In the genomic region with DNA sequence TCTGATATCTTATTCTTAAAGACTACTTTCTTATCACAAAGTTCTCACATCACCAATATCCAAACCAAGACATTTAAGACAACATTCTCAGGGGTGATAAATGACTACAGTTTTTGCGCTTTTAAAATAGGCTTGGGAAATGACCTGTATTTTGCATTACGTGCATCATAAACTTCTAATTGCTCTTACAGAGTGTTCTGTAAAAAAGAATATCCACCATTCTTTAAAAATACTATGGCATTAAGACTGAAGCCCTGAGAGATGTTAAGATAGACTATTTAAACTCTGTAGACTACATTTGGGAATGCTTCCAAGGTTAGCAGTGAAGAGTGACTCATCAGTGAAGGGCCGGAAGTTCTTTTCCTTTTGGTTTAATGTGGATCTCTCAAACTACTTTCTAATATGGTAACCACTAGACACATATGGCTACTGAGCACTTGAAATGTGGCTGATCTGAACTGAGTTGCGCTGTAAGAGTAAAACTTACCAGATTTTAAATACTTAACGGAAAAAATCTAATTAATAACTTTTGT, we compare ENCODE assay signal across 16 cellular contexts.
DNase-seq lines count a peak whose midpoint lies in the region; TF ChIP-seq lines count a peak whose summit lies in the region.
"Had no signal": no experiment of that assay in that cellular context is flagged by ENCODE, and none has a peak within 500 bp of the region (broad histone marks: within the 10 kb centered on the region; RNA-seq: fewer than 3 reads in every experiment).

No MANE protein-coding gene starts in this region.

- DNase-seq in AG08396 (ENCODE audit: low spot score) (peak; percentile 6), LHCN-M2 (ENCODE audit: low read depth) (peak; percentile 62), brain microvascular endothelial cell (peak; percentile 48), kidney tubule cell (ENCODE audit: low spot score) (peak; percentile 37), NCI-H748 treated with DMSO at 0.1 percent for 48 hours (lab: John Stamatoyannopoulos, UW) (no peak), cardiac septum (ENCODE audit: low spot score) (no peak), HuH-7.5 (ENCODE audit: low spot score) (no peak)
- no peak for DNase-seq in stimulated activated naive CD4-positive, alpha-beta T cell treated with Interleukin-2 at 50 U/mL for 16 hours (lab: John Stamatoyannopoulos, UW)
- DNase-seq: activated CD8-positive, alpha-beta memory T cell treated with anti-CD3 and anti-CD28 coated beads, Interleukin-2, amount 10 ng/mL, durations not matched to agents 7 days and 5 days; effector CD8-positive, alpha-beta T cell; hippocampal formation; midbrain; NCI-H2227 treated with DMSO at 0.1 percent for 48 hours; posterior cingulate gyrus; stimulated activated CD4-positive, alpha-beta T cell treated with anti-CD3 and anti-CD28 coated beads, Interleukin-2, amount 100 ng/mL, for 24 hours had no signal

- in situ Hi-C loops in brain microvascular endothelial cell (cut with HindIII; ENCODE audit: low pct_ligation_motif_present, low sequenced_read_pairs): no loop called here

- H3K27me3 ChIP-seq in brain microvascular endothelial cell (replicated peaks): no peaks in the 10 kb centered on the region

- no peak overlapping the region for H3K27ac ChIP-seq in brain microvascular endothelial cell
- H3K27ac ChIP-seq: C4-2B had no signal

- H3K4me3 ChIP-seq in brain microvascular endothelial cell (ENCODE audit: low read depth, low read length): no peak overlapping the region

- H3K36me3 ChIP-seq in brain microvascular endothelial cell (replicated peaks): no peaks in the 10 kb centered on the region

- no peak for TF ChIP-seq CTCF in brain microvascular endothelial cell (IDR thresholded peaks at IDR 0.05; ENCODE audit: low read depth, low read length, missing control alignments)

- intact Hi-C loops in cardiac septum (cut with DNase I): no loop called here

Comparison
In these comparisons a context has a peak if more than half of its experiments do, and no peak if none do; other contexts are left out.
1. DNase-seq: peak in AG08396 (single experiment), LHCN-M2 (single experiment), brain microvascular endothelial cell (single experiment) and kidney tubule cell (single experiment); none in NCI-H748 treated with DMSO at 0.1 percent for 48 hours (single experiment), stimulated activated naive CD4-positive, alpha-beta T cell treated with Interleukin-2 at 50 U/mL for 16 hours (single experiment), cardiac septum (single experiment) and HuH-7.5 (single experiment).